ENCODE assay signal across 24 cellular contexts in the genomic region with DNA sequence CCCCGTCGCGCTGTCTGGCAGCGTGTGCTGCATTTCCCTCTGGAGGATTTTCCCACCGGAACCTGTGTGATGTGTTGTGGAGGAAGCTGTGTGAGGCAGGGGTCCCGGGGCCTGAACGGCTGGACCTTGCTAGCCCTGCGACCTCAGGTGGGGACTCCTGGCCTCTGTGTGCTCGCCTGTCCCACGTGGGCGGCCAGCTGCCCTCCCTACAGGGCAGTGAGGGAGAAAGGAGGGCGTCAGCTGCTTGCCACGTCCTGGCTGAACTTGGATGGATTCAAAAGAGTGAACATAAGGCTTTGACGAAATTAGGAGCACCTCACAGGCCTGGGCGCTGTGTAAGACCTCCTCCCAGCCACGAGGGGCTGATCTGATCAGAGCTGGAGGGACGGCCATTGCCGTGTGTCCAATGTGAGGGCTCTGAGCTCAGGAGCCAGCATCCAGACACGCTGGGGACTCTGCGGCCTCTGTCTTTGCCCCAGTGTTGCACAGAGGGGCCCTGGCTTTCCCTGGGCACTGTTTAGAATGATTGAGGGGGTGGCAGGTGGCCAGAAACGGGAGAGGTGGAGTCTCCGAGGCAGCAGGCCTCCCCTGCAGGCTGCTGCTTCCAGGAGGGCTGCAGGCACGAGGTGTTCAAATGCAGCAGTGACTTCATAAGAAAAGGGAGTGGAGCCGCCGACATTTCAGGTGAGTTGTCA. TPM values are rescaled to one million over a fixed set of nuclear protein-coding genes. Genes with fewer than 3 reads are reported as not detected.
DNase-seq lines count a peak whose midpoint lies in the region; ATAC-seq, FAIRE-seq and TF ChIP-seq lines count a peak whose summit lies in the region.
"Had no signal": no experiment of that assay in that cellular context is flagged by ENCODE, and none has a peak within 500 bp of the region (broad histone marks: within the 10 kb centered on the region; RNA-seq: fewer than 3 reads in every experiment).

No MANE protein-coding gene starts in this region.

- no peak for TF ChIP-seq CTCF in kidney (IDR thresholded peaks at IDR 0.05; ENCODE audit: borderline replicate concordance, extremely low read depth, insufficient read depth)
- no peak for TF ChIP-seq CTCF in suprapubic skin (IDR thresholded peaks at IDR 0.05)

- H3K4me1 Mint-ChIP-seq in activated T-cell treated with anti-CD3 and anti-CD28 coated beads, Interleukin-2, amount 50 U/mL, for 24 hours (ENCODE audit: low read depth), result peaks cover 14% of the 10 kb centered on the region
- H3K4me1 Mint-ChIP-seq in T-helper 17 cell, result peaks cover 25% of the 10 kb centered on the region

- no peaks in the 10 kb centered on the region for H3K27me3 Mint-ChIP-seq in activated T-cell treated with anti-CD3 and anti-CD28 coated beads, Interleukin-2, amount 50 U/mL, for 24 hours
- H3K27me3 Mint-ChIP-seq in T-helper 17 cell, result no peaks in the 10 kb centered on the region
- H3K27me3 Mint-ChIP-seq: activated CD4-positive, alpha-beta T cell treated with anti-CD3 and anti-CD28 coated beads, Interleukin-2, amount 10 ng/mL, durations not matched to agents 24 days and 14 days; activated naive CD8-positive, alpha-beta T cell treated with anti-CD3 and anti-CD28 coated beads for 36 hours; activated T-helper 17 cell treated with anti-CD3 and anti-CD28 coated beads, Interleukin-2, amount 50 U/mL, for 72 hours had no signal

- H3K9ac ChIP-seq in kidney (ENCODE audit: low read length in 2 of 2), result no peak overlapping the region

- H3K9me3 ChIP-seq in T-helper 17 cell (ENCODE audit: control insufficient read depth, low read length, poor library complexity, severe bottlenecking) (no peaks in the 10 kb centered on the region), kidney (ENCODE audit: control insufficient read depth in 1 of 2, low read length in 2 of 2) (no peaks in the 10 kb centered on the region), suprapubic skin (no peaks in the 10 kb centered on the region)
- H3K9me3 ChIP-seq: SJCRH30, stomach, transverse colon had no signal

- H3K4me3 ChIP-seq in kidney (ENCODE audit: low read length in 2 of 2) (no peak overlapping the region), suprapubic skin (no peak overlapping the region)
- H3K4me3 ChIP-seq: left lung, SJCRH30, stomach, transverse colon had no signal

- no peak overlapping the region for H3K27ac Mint-ChIP-seq in activated T-cell treated with anti-CD3 and anti-CD28 coated beads, Interleukin-2, amount 50 U/mL, for 24 hours
- H3K27ac Mint-ChIP-seq in T-helper 17 cell, result peak overlapping the region; percentile 49
- H3K27ac Mint-ChIP-seq: activated CD4-positive, alpha-beta T cell treated with anti-CD3 and anti-CD28 coated beads, Interleukin-2, amount 10 ng/mL, durations not matched to agents 24 days and 14 days; activated naive CD8-positive, alpha-beta T cell treated with anti-CD3 and anti-CD28 coated beads for 36 hours; activated T-helper 17 cell treated with anti-CD3 and anti-CD28 coated beads, Interleukin-2, amount 50 U/mL, for 72 hours; T-helper 1 cell treated with Interleukin-12 subunit alpha and Interleukin-12 subunit beta and Interleukin-4 antibody, amounts not matched to agents 30 μg/mL and 1 μg/mL, for 36 hours had no signal

- H3K36me3 ChIP-seq in kidney (ENCODE audit: control insufficient read depth in 1 of 2, insufficient read depth in 2 of 2, low read length in 2 of 2) (peaks cover 0 to 2% of the 10 kb centered on the region in 2 donors), suprapubic skin (peaks cover 32% of the 10 kb centered on the region)

- H3K4me1 ChIP-seq in kidney (ENCODE audit: control insufficient read depth in 1 of 2, insufficient read depth in 1 of 2, low read depth in 1 of 2, low read length in 2 of 2) (no peaks in the 10 kb centered on the region), suprapubic skin (no peaks in the 10 kb centered on the region)
- H3K4me1 ChIP-seq: foreskin keratinocyte, left lung, SJCRH30, transverse colon had no signal

- WGBS in suprapubic skin, result 92% methylated on average over 22 of the region's 25 CpGs

- H3K27me3 ChIP-seq in suprapubic skin, result no peaks in the 10 kb centered on the region
- H3K27me3 ChIP-seq: foreskin keratinocyte, left lung, SJCRH30, stomach, transverse colon had no signal

- peaks cover 81% of the 10 kb centered on the region for H3K36me3 Mint-ChIP-seq in activated T-cell treated with anti-CD3 and anti-CD28 coated beads, Interleukin-2, amount 50 U/mL, for 24 hours (ENCODE audit: low read depth)
- H3K36me3 Mint-ChIP-seq in T-helper 17 cell (ENCODE audit: low read depth), result peaks cover 5% of the 10 kb centered on the region

- TF ChIP-seq POLR2A in suprapubic skin (IDR thresholded peaks at IDR 0.05), result no peak

- peak; percentile 16 for DNase-seq in activated T-cell treated with anti-CD3 and anti-CD28 coated beads, Interleukin-2, amount 50 U/mL, for 24 hours
- DNase-seq in activated T-cell treated with anti-CD3 and anti-CD28 coated beads, Interleukin-2, amount 50 U/mL, for 48 hours, result no peak
- DNase-seq in T-helper 17 cell (peak in 1 of 3 donors; percentile 4), kidney (peak; percentile 35), suprapubic skin (ENCODE audit: low spot score in 2 of 2) (peak; percentile 35 to 43), MV-4-11 (lab: John Stamatoyannopoulos, UW) (no peak), ureter (ENCODE audit: low spot score) (no peak)
- DNase-seq: activated CD4-positive, alpha-beta T cell treated with anti-CD3 and anti-CD28 coated beads, Interleukin-2, amount 10 ng/mL, durations not matched to agents 24 days and 14 days; activated naive CD8-positive, alpha-beta T cell treated with anti-CD3 and anti-CD28 coated beads for 36 hours; AML-193; DMS53; effector memory CD4-positive, alpha-beta T cell; foreskin keratinocyte; GF-D8; NCI-H446; SJCRH30; stomach had no signal

- no peak for ATAC-seq in T-helper 17 cell
- no peak for ATAC-seq in HG02981 (IDR thresholded peaks at IDR 0.05; ENCODE audit: unreplicated experiment)
- ATAC-seq: activated T-helper 17 cell treated with anti-CD3 and anti-CD28 coated beads, Interleukin-2, amount 50 U/mL, for 72 hours; esophagus mucosa; foreskin keratinocyte; left lung had no signal

- TF ChIP-seq EP300 in suprapubic skin (IDR thresholded peaks at IDR 0.05), result no peak

- no peak overlapping the region for H3K4me3 Mint-ChIP-seq in activated T-cell treated with anti-CD3 and anti-CD28 coated beads, Interleukin-2, amount 50 U/mL, for 24 hours
- H3K4me3 Mint-ChIP-seq in T-helper 17 cell, result no peak overlapping the region
- H3K4me3 Mint-ChIP-seq: activated CD4-positive, alpha-beta T cell treated with anti-CD3 and anti-CD28 coated beads, Interleukin-2, amount 10 ng/mL, durations not matched to agents 24 days and 14 days; activated naive CD8-positive, alpha-beta T cell treated with anti-CD3 and anti-CD28 coated beads for 36 hours; activated T-helper 17 cell treated with anti-CD3 and anti-CD28 coated beads, Interleukin-2, amount 50 U/mL, for 72 hours; T-helper 1 cell treated with Interleukin-12 subunit alpha and Interleukin-12 subunit beta and Interleukin-4 antibody, amounts not matched to agents 30 μg/mL and 1 μg/mL, for 36 hours had no signal

- H3K27ac ChIP-seq in kidney (ENCODE audit: low read depth in 2 of 2, low read length in 2 of 2), result no peak overlapping the region
- H3K27ac ChIP-seq in suprapubic skin, result no peak overlapping the region
- H3K27ac ChIP-seq: foreskin keratinocyte, left lung, SJCRH30, stomach, transverse colon had no signal

- no peaks in the 10 kb centered on the region for H3K9me3 Mint-ChIP-seq in activated T-cell treated with anti-CD3 and anti-CD28 coated beads, Interleukin-2, amount 50 U/mL, for 24 hours
- H3K9me3 Mint-ChIP-seq: activated CD4-positive, alpha-beta T cell treated with anti-CD3 and anti-CD28 coated beads, Interleukin-2, amount 10 ng/mL, durations not matched to agents 24 days and 14 days; activated naive CD8-positive, alpha-beta T cell treated with anti-CD3 and anti-CD28 coated beads for 36 hours; activated T-helper 17 cell treated with anti-CD3 and anti-CD28 coated beads, Interleukin-2, amount 50 U/mL, for 72 hours; T-helper 1 cell treated with Interleukin-12 subunit alpha and Interleukin-12 subunit beta and Interleukin-4 antibody, amounts not matched to agents 30 μg/mL and 1 μg/mL, for 36 hours had no signal

- intact Hi-C loops in kidney (cut with DNase I), result no loop called here

- no peak for FAIRE-seq in kidney (lab: Jason Lieb, UNC)
- FAIRE-seq: A204.1 had no signal

RNA-seq across cellular contexts. Expression of a gene that starts 13.0 kb away (rescaled TPM):
- total RNA-seq in T-helper 17 cell (10 to 100 TPM; 31.1 to 33.6 TPM), kidney (46.9 TPM), suprapubic skin (10 to 100 TPM; 47.5 to 63.3 (median 52.0) TPM), ureter (54.9 TPM)
- polyA plus RNA-seq in kidney (ENCODE audit: insufficient read depth, low read depth, low replicate concordance), result 33.8 TPM

Comparison
In these comparisons a context has a peak if more than half of its experiments do, and no peak if none do; other contexts are left out.
1. DNase-seq: peak in activated T-cell treated with anti-CD3 and anti-CD28 coated beads, Interleukin-2, amount 50 U/mL, for 24 hours (single experiment), kidney (single experiment) and suprapubic skin (2 of 2); none in activated T-cell treated with anti-CD3 and anti-CD28 coated beads, Interleukin-2, amount 50 U/mL, for 48 hours (0 of 2), MV-4-11 (single experiment) and ureter (single experiment).